1 cellular context compared by ENCODE assay signal in genomic region chr15:40901053-40901443, GRCh38.
TF ChIP-seq lines count a peak whose summit lies in the region.

No MANE protein-coding gene starts in this region.

TF ChIP-seq in H1, 55 proteins besides CTCF, POLR2A, EP300 and RAD21:
- TF ChIP-seq KDM1A (IDR thresholded peaks at IDR 0.05; ENCODE audit: borderline replicate concordance, low read length) (peak; percentile 70; the same call in 1 of the 2 replicates), RFX5 (IDR thresholded peaks at IDR 0.05; ENCODE audit: borderline replicate concordance, low read depth, low read length) (no peak), TCF12 (IDR thresholded peaks at IDR 0.05; ENCODE audit: low read depth, low read length) (no peak)
- TF ChIP-seq, protein P1, sequence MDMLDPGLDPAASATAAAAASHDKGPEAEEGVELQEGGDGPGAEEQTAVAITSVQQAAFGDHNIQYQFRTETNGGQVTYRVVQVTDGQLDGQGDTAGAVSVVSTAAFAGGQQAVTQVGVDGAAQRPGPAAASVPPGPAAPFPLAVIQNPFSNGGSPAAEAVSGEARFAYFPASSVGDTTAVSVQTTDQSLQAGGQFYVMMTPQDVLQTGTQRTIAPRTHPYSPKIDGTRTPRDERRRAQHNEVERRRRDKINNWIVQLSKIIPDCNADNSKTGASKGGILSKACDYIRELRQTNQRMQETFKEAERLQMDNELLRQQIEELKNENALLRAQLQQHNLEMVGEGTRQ (IDR thresholded peaks at IDR 0.05; ENCODE audit: low read length) = no peak
- TF ChIP-seq, protein P2, sequence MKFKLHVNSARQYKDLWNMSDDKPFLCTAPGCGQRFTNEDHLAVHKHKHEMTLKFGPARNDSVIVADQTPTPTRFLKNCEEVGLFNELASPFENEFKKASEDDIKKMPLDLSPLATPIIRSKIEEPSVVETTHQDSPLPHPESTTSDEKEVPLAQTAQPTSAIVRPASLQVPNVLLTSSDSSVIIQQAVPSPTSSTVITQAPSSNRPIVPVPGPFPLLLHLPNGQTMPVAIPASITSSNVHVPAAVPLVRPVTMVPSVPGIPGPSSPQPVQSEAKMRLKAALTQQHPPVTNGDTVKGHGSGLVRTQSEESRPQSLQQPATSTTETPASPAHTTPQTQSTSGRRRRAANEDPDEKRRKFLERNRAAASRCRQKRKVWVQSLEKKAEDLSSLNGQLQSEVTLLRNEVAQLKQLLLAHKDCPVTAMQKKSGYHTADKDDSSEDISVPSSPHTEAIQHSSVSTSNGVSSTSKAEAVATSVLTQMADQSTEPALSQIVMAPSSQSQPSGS (IDR thresholded peaks at IDR 0.05; ENCODE audit: low read length) = no peak
